Comparison of ENCODE assay signal across 25 cellular contexts in the genomic region with DNA sequence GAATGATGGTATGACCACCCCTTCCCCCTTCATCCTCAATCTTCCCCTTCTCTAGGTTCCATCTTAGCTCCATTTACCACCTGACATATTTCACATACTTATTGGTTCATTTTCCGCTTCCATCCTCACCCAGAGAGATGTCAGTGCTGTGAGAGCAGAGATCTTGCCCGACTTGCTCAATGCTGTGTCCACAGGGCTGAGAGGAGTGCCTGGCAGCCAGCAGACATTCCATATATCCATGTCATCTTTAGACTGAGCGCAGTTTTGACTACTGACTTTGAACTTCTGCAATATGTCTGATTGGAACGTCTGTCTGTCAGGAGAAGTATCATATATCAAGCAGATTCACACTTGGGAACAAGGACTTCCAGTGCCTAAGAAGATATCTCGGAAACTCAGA.
"Had no signal": no experiment of that assay in that cellular context is flagged by ENCODE, and none has a peak within 500 bp of the region (broad histone marks: within the 10 kb centered on the region; RNA-seq: fewer than 3 reads in every experiment).

No MANE protein-coding gene starts in this region.

- H3K4me3 ChIP-seq: adrenal gland had no signal

- H3K4me1 Mint-ChIP-seq: activated CD4-positive, alpha-beta T cell treated with anti-CD3 and anti-CD28 coated beads, Interleukin-2, amount 10 ng/mL, durations not matched to agents 7 days and 5 days; activated naive CD4-positive, alpha-beta T cell treated with anti-CD3 and anti-CD28 coated beads, Interleukin-2, amount 10 ng/mL, durations not matched to agents 7 days and 5 days; activated naive CD8-positive, alpha-beta T cell treated with anti-CD3 and anti-CD28 coated beads for 36 hours; central memory CD8-positive, alpha-beta T cell had no signal

- DNase-seq: activated CD4-positive, alpha-beta memory T cell treated with anti-CD3 and anti-CD28 coated beads for 36 hours; activated CD4-positive, alpha-beta T cell treated with anti-CD3 and anti-CD28 coated beads, Interleukin-2, amount 10 ng/mL, durations not matched to agents 7 days and 5 days; activated CD4-positive, CD25-positive, alpha-beta regulatory T cell; activated CD8-positive, alpha-beta memory T cell treated with anti-CD3 and anti-CD28 coated beads for 24 hours; activated gamma-delta T cell treated with Interleukin-2 at 50 U/mL for 16 hours; activated naive CD4-positive, alpha-beta T cell treated with anti-CD3 and anti-CD28 coated beads, Interleukin-2, amount 10 ng/mL, durations not matched to agents 7 days and 5 days; activated naive CD8-positive, alpha-beta T cell treated with anti-CD3 and anti-CD28 coated beads for 36 hours; activated T-cell treated with anti-CD3 and anti-CD28 coated beads, Interleukin-2, amount 50 U/mL, for 4 hours; adrenal gland; anterior cingulate cortex; Kasumi-1; KBM-7; MV-4-11; NCI-H1092 treated with DMSO at 0.1 percent for 48 hours; NCI-H1417 treated with DMSO at 0.1 percent for 48 hours; NCI-H1694; NCI-H2029; NCI-H2107; NCI-H345; NCI-H510A; SHP77 treated with DMSO at 0.1 percent for 48 hours; T-helper 2 cell; T1000 had no signal

- H3K27me3 Mint-ChIP-seq: activated CD4-positive, alpha-beta memory T cell treated with anti-CD3 and anti-CD28 coated beads for 36 hours; activated CD4-positive, alpha-beta T cell treated with anti-CD3 and anti-CD28 coated beads, Interleukin-2, amount 10 ng/mL, durations not matched to agents 7 days and 5 days; activated naive CD4-positive, alpha-beta T cell treated with anti-CD3 and anti-CD28 coated beads, Interleukin-2, amount 10 ng/mL, durations not matched to agents 7 days and 5 days had no signal

- H3K4me3 Mint-ChIP-seq: activated CD4-positive, alpha-beta memory T cell treated with anti-CD3 and anti-CD28 coated beads for 36 hours; activated CD4-positive, alpha-beta T cell treated with anti-CD3 and anti-CD28 coated beads, Interleukin-2, amount 10 ng/mL, durations not matched to agents 7 days and 5 days; activated naive CD4-positive, alpha-beta T cell treated with anti-CD3 and anti-CD28 coated beads, Interleukin-2, amount 10 ng/mL, durations not matched to agents 7 days and 5 days; activated naive CD8-positive, alpha-beta T cell treated with anti-CD3 and anti-CD28 coated beads for 36 hours; activated T-cell treated with anti-CD3 and anti-CD28 coated beads, Interleukin-2, amount 50 U/mL, for 4 hours; activated T-helper 17 cell treated with anti-CD3 and anti-CD28 coated beads, Interleukin-2, amount 50 U/mL, for 72 hours; central memory CD8-positive, alpha-beta T cell had no signal

- ATAC-seq: activated T-cell treated with anti-CD3 and anti-CD28 coated beads, Interleukin-2, amount 50 U/mL, for 4 hours; activated T-helper 17 cell treated with anti-CD3 and anti-CD28 coated beads, Interleukin-2, amount 50 U/mL, for 72 hours had no signal

- H3K9me3 Mint-ChIP-seq: activated CD4-positive, alpha-beta memory T cell treated with anti-CD3 and anti-CD28 coated beads for 36 hours; activated CD4-positive, alpha-beta T cell treated with anti-CD3 and anti-CD28 coated beads, Interleukin-2, amount 10 ng/mL, durations not matched to agents 7 days and 5 days; activated naive CD8-positive, alpha-beta T cell treated with anti-CD3 and anti-CD28 coated beads for 36 hours; activated T-cell treated with anti-CD3 and anti-CD28 coated beads, Interleukin-2, amount 50 U/mL, for 4 hours; activated T-helper 17 cell treated with anti-CD3 and anti-CD28 coated beads, Interleukin-2, amount 50 U/mL, for 72 hours had no signal

- H3K36me3 Mint-ChIP-seq: activated CD4-positive, alpha-beta memory T cell treated with anti-CD3 and anti-CD28 coated beads for 36 hours; activated naive CD4-positive, alpha-beta T cell treated with anti-CD3 and anti-CD28 coated beads, Interleukin-2, amount 10 ng/mL, durations not matched to agents 7 days and 5 days; activated naive CD8-positive, alpha-beta T cell treated with anti-CD3 and anti-CD28 coated beads for 36 hours had no signal

- H3K36me3 ChIP-seq: adrenal gland had no signal

- H3K27me3 ChIP-seq: adrenal gland had no signal

- H3K4me1 ChIP-seq: adrenal gland had no signal

- H3K9me3 ChIP-seq: adrenal gland had no signal

- H3K27ac ChIP-seq: adrenal gland had no signal

- H3K27ac Mint-ChIP-seq: activated CD4-positive, alpha-beta memory T cell treated with anti-CD3 and anti-CD28 coated beads for 36 hours; activated CD4-positive, alpha-beta T cell treated with anti-CD3 and anti-CD28 coated beads, Interleukin-2, amount 10 ng/mL, durations not matched to agents 7 days and 5 days; activated naive CD4-positive, alpha-beta T cell treated with anti-CD3 and anti-CD28 coated beads, Interleukin-2, amount 10 ng/mL, durations not matched to agents 7 days and 5 days; activated naive CD8-positive, alpha-beta T cell treated with anti-CD3 and anti-CD28 coated beads for 36 hours; activated T-helper 17 cell treated with anti-CD3 and anti-CD28 coated beads, Interleukin-2, amount 50 U/mL, for 72 hours had no signal
